Comparison of ENCODE assay signal across 8 cellular contexts in genomic region chr7:40680657-40681056, GRCh38.
DNase-seq lines count a peak whose midpoint lies in the region; ATAC-seq, FAIRE-seq and TF ChIP-seq lines count a peak whose summit lies in the region.

No MANE protein-coding gene starts in this region.

- H3K27ac ChIP-seq in HepG2 (ENCODE audit: extremely low read length, insufficient read depth, low read length) (no peak overlapping the region), left lung (no peak overlapping the region)

- H2AFZ ChIP-seq in HepG2 (ENCODE audit: low read length) = no peak overlapping the region

- H3K27me3 ChIP-seq in BJ (ENCODE audit: control insufficient read depth, insufficient read depth, low read length) = no peaks in the 10 kb centered on the region
- H3K27me3 ChIP-seq in HepG2 (ENCODE audit: control insufficient read depth in 1 of 2, insufficient read depth in 2 of 2, low read length in 2 of 2) = no peaks in the 10 kb centered on the region
- H3K27me3 ChIP-seq in left lung = no peaks in the 10 kb centered on the region

- H3K4me3 ChIP-seq in BJ (ENCODE audit: low read depth, low read length) (no peak overlapping the region), HepG2 (replicated peaks in 1 of 3; ENCODE audit: insufficient read depth in 1 of 3, low read depth in 2 of 3, low read length in 3 of 3) (no peak overlapping the region), left lung (no peak overlapping the region)

- H3K4me2 ChIP-seq in HepG2 (ENCODE audit: low read depth, low read length) = no peak overlapping the region

- TF ChIP-seq EP300 in HepG2 (IDR thresholded peaks at IDR 0.05; ENCODE audit: low read depth in 2 of 2, low read length in 2 of 2) = no peak
- no peak for TF ChIP-seq EP300 in HepG2 (CRISPR knock-in tag; IDR thresholded peaks at IDR 0.05; ENCODE audit: borderline replicate concordance)

- no TSS peak for BruUV-seq in HepG2 (replicated peaks; lab: Mats Ljungman, UMichigan)

- TF ChIP-seq CTCF in BJ (IDR thresholded peaks at IDR 0.05; ENCODE audit: insufficient read depth, low read depth, low read length) = peak; percentile 31
- TF ChIP-seq CTCF in HepG2 (CRISPR knock-in tag; IDR thresholded peaks at IDR 0.05) = peak; percentile 47
- no peak for TF ChIP-seq CTCF in left lung (IDR thresholded peaks at IDR 0.05)

- H3K4me1 ChIP-seq in HepG2 (ENCODE audit: insufficient read depth, low read length) = no peaks in the 10 kb centered on the region
- H3K4me1 ChIP-seq in left lung = no peaks in the 10 kb centered on the region

- no peak for TF ChIP-seq POLR2A in HepG2 (IDR thresholded peaks at IDR 0.05; ENCODE audit: insufficient read depth in 1 of 2, low read depth in 2 of 2, low read length in 2 of 2)

- in situ Hi-C loops in SK-MEL-5 (cut with HindIII; ENCODE audit: low pct_unique_long_range_greater_than_20kb, low sequenced_read_pairs) = no loop called here
- in situ Hi-C loops in HepG2 (cut with HindIII; ENCODE audit: extremely low pct_ligation_motif_present, low pct_unique_long_range_greater_than_20kb) = no loop called here

- H3K9ac ChIP-seq in HepG2 (ENCODE audit: insufficient read depth, low read depth, low read length) = no peak overlapping the region

- no peaks in the 10 kb centered on the region for H4K20me1 ChIP-seq in HepG2 (ENCODE audit: insufficient read depth, low read length)

- ATAC-seq in GM19023 (IDR thresholded peaks at IDR 0.05; ENCODE audit: unreplicated experiment) (peak; percentile 76), HG03103 (IDR thresholded peaks at IDR 0.05; ENCODE audit: low read depth, unreplicated experiment) (peak; percentile 99), HepG2 (peak; percentile 91), left lung (no peak)

- 100% methylated on average over 1 of the region's 1 CpG for WGBS in HepG2 (ENCODE audit: low lambda C conversion rate)

- TF ChIP-seq RAD21 in HepG2 (CRISPR knock-in tag; IDR thresholded peaks at IDR 0.05) = no peak

- CTCF ChIA-PET in BJ (lab: Yijun Ruan, JAX) (no interaction called here), HepG2 (lab: Yijun Ruan, JAX; ENCODE audit: low intra/inter-chr PET ratio, low total read pairs) (no interaction called here)

- no peaks in the 10 kb centered on the region for H3K79me2 ChIP-seq in HepG2 (ENCODE audit: insufficient read depth, low read length)

- H3K36me3 ChIP-seq in BJ (ENCODE audit: control insufficient read depth, insufficient read depth, low read length) = no peaks in the 10 kb centered on the region
- no peaks in the 10 kb centered on the region for H3K36me3 ChIP-seq in HepG2 (replicated peaks in 1 of 2; ENCODE audit: control insufficient read depth in 1 of 2, insufficient read depth in 2 of 2, low read length in 2 of 2)
- no peaks in the 10 kb centered on the region for H3K36me3 ChIP-seq in left lung

- no peaks in the 10 kb centered on the region for H3K9me3 ChIP-seq in HepG2 (ENCODE audit: low read length)
- no peaks in the 10 kb centered on the region for H3K9me3 ChIP-seq in left lung

- intact Hi-C loops in HepG2 (cut with micrococcal nuclease; ENCODE audit: unreplicated experiment) = no loop called here
- intact Hi-C loops in left lung (cut with DNase I) = no loop called here

- peak; percentile 26 for FAIRE-seq in HepG2 (lab: Jason Lieb, UNC)

- DNase-seq in BJ (ENCODE audit: low read depth) (no peak), SK-MEL-5 (ENCODE audit: low read depth, low spot score) (peak; percentile 62), HepG2 (ENCODE audit: low spot score) (peak; percentile 28), GDM1 (lab: John Stamatoyannopoulos, UW) (no peak), left lung (no peak)
- DNase-seq in stimulated activated CD4-positive, alpha-beta T cell treated with anti-CD3 and anti-CD28 coated beads, Interleukin-4, amount 100 ng/mL, for 24 hours = no peak

- POLR2A ChIA-PET in BJ (lab: Charles Lee) = no interaction called here
- POLR2A ChIA-PET in HepG2 (lab: Yijun Ruan, JAX) = no interaction called here

TF ChIP-seq in HepG2, 621 proteins besides CTCF, POLR2A, EP300 and RAD21:
- TF ChIP-seq SMC3 (IDR thresholded peaks at IDR 0.05; ENCODE audit: low read length) = peak; percentile 18; the same call in 1 of the 2 replicates
- TF ChIP-seq, protein P1, sequence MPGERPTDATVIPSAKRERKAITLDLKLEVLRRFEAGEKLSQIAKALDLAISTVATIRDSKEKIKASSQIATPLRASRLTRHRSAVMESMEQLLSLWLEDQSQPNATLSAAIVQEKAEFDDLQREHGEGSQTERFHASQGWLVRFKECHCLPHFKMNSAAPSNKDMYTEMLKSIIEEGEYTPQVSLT (CRISPR knock-in tag; IDR thresholded peaks at IDR 0.05; ENCODE audit: borderline replicate concordance, low read depth) = no peak
- TF ChIP-seq KAT7 (CRISPR knock-in tag; IDR thresholded peaks at IDR 0.05; ENCODE audit: borderline replicate concordance) = no peak
- no peak for TF ChIP-seq SIX1 (CRISPR knock-in tag; IDR thresholded peaks at IDR 0.05; ENCODE audit: borderline replicate concordance)
- TF ChIP-seq SP2 (CRISPR knock-in tag; IDR thresholded peaks at IDR 0.05) = no peak
- TF ChIP-seq STAG1 (CRISPR knock-in tag; IDR thresholded peaks at IDR 0.05) = peak; percentile 46; the same call in 1 of the 2 replicates
- TF ChIP-seq, protein P2, sequence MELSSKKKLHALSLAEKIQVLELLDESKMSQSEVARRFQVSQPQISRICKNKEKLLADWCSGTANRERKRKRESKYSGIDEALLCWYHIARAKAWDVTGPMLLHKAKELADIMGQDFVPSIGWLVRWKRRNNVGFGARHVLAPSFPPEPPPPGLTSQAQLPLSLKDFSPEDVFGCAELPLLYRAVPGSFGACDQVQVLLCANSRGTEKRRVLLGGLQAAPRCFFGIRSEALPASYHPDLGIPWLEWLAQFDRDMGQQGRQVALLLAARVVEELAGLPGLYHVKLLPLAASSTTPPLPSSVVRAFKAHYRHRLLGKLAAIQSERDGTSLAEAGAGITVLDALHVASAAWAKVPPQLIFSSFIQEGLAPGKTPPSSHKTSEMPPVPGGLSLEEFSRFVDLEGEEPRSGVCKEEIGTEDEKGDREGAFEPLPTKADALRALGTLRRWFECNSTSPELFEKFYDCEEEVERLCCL (CRISPR knock-in tag; IDR thresholded peaks at IDR 0.05; ENCODE audit: borderline replicate concordance) = no peak
- no peak for TF ChIP-seq ZNF83 (CRISPR knock-in tag; IDR thresholded peaks at IDR 0.05; ENCODE audit: borderline replicate concordance)
- TF ChIP-seq MLLT10 (CRISPR knock-in tag; IDR thresholded peaks at IDR 0.05) = no peak
- TF ChIP-seq ZNF121 (CRISPR knock-in tag; IDR thresholded peaks at IDR 0.05) = no peak
- TF ChIP-seq ZNF138 (CRISPR knock-in tag; IDR thresholded peaks at IDR 0.05; ENCODE audit: low read depth) = no peak
- TF ChIP-seq ZNF432 (CRISPR knock-in tag; IDR thresholded peaks at IDR 0.05; ENCODE audit: borderline replicate concordance) = no peak
- TF ChIP-seq RBFOX2 (IDR thresholded peaks at IDR 0.05; ENCODE audit: low read depth, low read length) = no peak
TF ChIP-seq in HepG2: peak in this region for 2.

Comparison
In these comparisons a context has a peak if more than half of its experiments do, and no peak if none do; other contexts are left out.
1. DNase-seq: peak in SK-MEL-5 (single experiment) and HepG2 (single experiment); none in BJ (single experiment), GDM1 (single experiment), stimulated activated CD4-positive, alpha-beta T cell treated with anti-CD3 and anti-CD28 coated beads, Interleukin-4, amount 100 ng/mL, for 24 hours (single experiment) and left lung (0 of 2).
2. CTCF ChIP-seq: peak in BJ (single experiment) and HepG2 (single experiment); none in left lung (0 of 2).